Comparison of ENCODE assay signal across 20 cellular contexts in the genomic region with DNA sequence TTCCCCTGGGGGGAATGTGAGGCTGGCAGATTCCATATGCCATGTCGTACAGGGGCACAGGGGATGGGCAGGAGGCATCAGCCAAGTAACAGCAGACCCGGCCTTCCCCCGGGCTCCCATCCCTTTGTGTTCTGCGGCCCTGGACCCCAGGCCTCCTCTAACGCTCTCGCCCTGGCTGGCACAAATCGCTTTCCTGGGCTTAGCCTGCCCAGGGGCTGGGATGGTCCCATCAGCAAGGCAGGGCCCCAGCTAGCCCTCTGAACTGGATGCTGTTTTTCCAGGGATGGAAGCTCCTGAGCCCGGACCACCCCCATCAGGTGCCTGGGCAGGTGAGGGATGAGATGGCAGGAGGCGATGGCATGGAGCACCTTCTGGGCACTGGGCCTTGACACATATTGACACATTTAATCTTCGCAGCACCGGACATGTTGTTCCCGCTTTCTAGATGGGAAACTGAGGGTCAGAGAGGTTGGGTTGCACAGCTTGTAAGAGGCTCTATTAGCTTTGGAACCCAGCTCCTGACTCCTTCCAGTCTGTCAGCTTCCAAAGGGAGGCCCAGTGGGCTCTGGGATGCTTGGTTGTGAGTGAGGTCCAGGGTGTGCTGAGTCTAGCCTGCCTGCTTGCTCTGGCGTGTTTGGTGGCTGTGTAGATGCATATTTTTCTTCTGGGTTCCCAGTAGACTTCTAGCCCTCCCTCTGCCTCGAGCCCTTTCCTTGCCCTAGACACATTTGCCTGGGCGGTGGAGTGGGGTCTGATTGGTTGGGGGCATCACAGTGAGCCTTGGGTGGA. TPM values are rescaled to one million over a fixed set of nuclear protein-coding genes. Genes with fewer than 3 reads are reported as not detected.
"Had no signal": no experiment of that assay in that cellular context is flagged by ENCODE, and none has a peak within 500 bp of the region (broad histone marks: within the 10 kb centered on the region; RNA-seq: fewer than 3 reads in every experiment).

No MANE protein-coding gene starts in this region.

- DNase-seq: activated B cell treated with CpG ODN at 0.5 μM for 24 hours; activated CD4-positive, alpha-beta memory T cell treated with anti-CD3 and anti-CD28 coated beads for 36 hours; activated CD4-positive, alpha-beta T cell treated with anti-CD3 and anti-CD28 coated beads for 4 hours; activated naive CD4-positive, alpha-beta T cell; activated naive CD8-positive, alpha-beta T cell treated with anti-CD3 and anti-CD28 coated beads, Interleukin-2, amount 10 ng/mL, durations not matched to agents 7 days and 5 days; activated T-cell treated with anti-CD3 and anti-CD28 coated beads, Interleukin-2, amount 50 U/mL, for 1 hour; cerebellar nuclear complex; effector CD4-positive, alpha-beta T cell; immature natural killer cell; nephron progenitor cell; stimulated activated CD4-positive, alpha-beta T cell treated with anti-CD3 and anti-CD28 coated beads, Interleukin-2, amount 100 ng/mL, for 48 hours; stimulated activated naive CD8-positive, alpha-beta T cell treated with anti-CD3 and anti-CD28 coated beads, Interleukin-15, amount 100 ng/mL, for 72 hours; T-cell; transverse colon had no signal

- H3K27me3 Mint-ChIP-seq: activated B cell treated with CpG ODN at 0.5 μM for 24 hours; activated CD4-positive, alpha-beta memory T cell treated with anti-CD3 and anti-CD28 coated beads for 36 hours; activated naive CD8-positive, alpha-beta T cell treated with anti-CD3 and anti-CD28 coated beads, Interleukin-2, amount 10 ng/mL, durations not matched to agents 7 days and 5 days; T-cell had no signal

- H3K27ac Mint-ChIP-seq: activated B cell treated with CpG ODN at 0.5 μM for 24 hours; activated CD4-positive, alpha-beta memory T cell treated with anti-CD3 and anti-CD28 coated beads for 36 hours; activated naive CD8-positive, alpha-beta T cell treated with anti-CD3 and anti-CD28 coated beads, Interleukin-2, amount 10 ng/mL, durations not matched to agents 7 days and 5 days; activated T-helper 17 cell treated with anti-CD3 and anti-CD28 coated beads, Interleukin-2, amount 50 U/mL, for 72 hours; immature natural killer cell; mesothelial cell of epicardium; nephron progenitor cell; progenitor cell of endocrine pancreas; stimulated activated naive CD8-positive, alpha-beta T cell treated with anti-CD3 and anti-CD28 coated beads, Interleukin-15, amount 100 ng/mL, for 72 hours; T-cell had no signal

- H3K9me3 Mint-ChIP-seq: activated B cell treated with CpG ODN at 0.5 μM for 24 hours; activated CD4-positive, alpha-beta memory T cell treated with anti-CD3 and anti-CD28 coated beads for 36 hours; activated naive CD8-positive, alpha-beta T cell treated with anti-CD3 and anti-CD28 coated beads, Interleukin-2, amount 10 ng/mL, durations not matched to agents 7 days and 5 days; activated T-helper 17 cell treated with anti-CD3 and anti-CD28 coated beads, Interleukin-2, amount 50 U/mL, for 72 hours; immature natural killer cell; mesothelial cell of epicardium; nephron progenitor cell; stimulated activated naive CD8-positive, alpha-beta T cell treated with anti-CD3 and anti-CD28 coated beads, Interleukin-15, amount 100 ng/mL, for 72 hours; T-cell had no signal

- H3K4me1 Mint-ChIP-seq: activated B cell treated with CpG ODN at 0.5 μM for 24 hours; activated naive CD8-positive, alpha-beta T cell treated with anti-CD3 and anti-CD28 coated beads, Interleukin-2, amount 10 ng/mL, durations not matched to agents 7 days and 5 days; activated T-helper 17 cell treated with anti-CD3 and anti-CD28 coated beads, Interleukin-2, amount 50 U/mL, for 72 hours; immature natural killer cell; stimulated activated naive CD8-positive, alpha-beta T cell treated with anti-CD3 and anti-CD28 coated beads, Interleukin-15, amount 100 ng/mL, for 72 hours; T-cell had no signal

- H3K4me3 Mint-ChIP-seq: activated B cell treated with CpG ODN at 0.5 μM for 24 hours; activated CD4-positive, alpha-beta memory T cell treated with anti-CD3 and anti-CD28 coated beads for 36 hours; activated naive CD8-positive, alpha-beta T cell treated with anti-CD3 and anti-CD28 coated beads, Interleukin-2, amount 10 ng/mL, durations not matched to agents 7 days and 5 days; activated T-helper 17 cell treated with anti-CD3 and anti-CD28 coated beads, Interleukin-2, amount 50 U/mL, for 72 hours; immature natural killer cell; mesothelial cell of epicardium; nephron progenitor cell; stimulated activated naive CD8-positive, alpha-beta T cell treated with anti-CD3 and anti-CD28 coated beads, Interleukin-15, amount 100 ng/mL, for 72 hours; T-cell had no signal

- H3K36me3 Mint-ChIP-seq: activated CD4-positive, alpha-beta memory T cell treated with anti-CD3 and anti-CD28 coated beads for 36 hours; activated naive CD8-positive, alpha-beta T cell treated with anti-CD3 and anti-CD28 coated beads, Interleukin-2, amount 10 ng/mL, durations not matched to agents 7 days and 5 days; immature natural killer cell; mesothelial cell of epicardium; T-cell had no signal

- ATAC-seq: activated T-helper 17 cell treated with anti-CD3 and anti-CD28 coated beads, Interleukin-2, amount 50 U/mL, for 72 hours; gastroesophageal sphincter; SK-N-SH treated with all-trans-retinoic acid at 6 μM for 48 hours; stimulated activated naive CD8-positive, alpha-beta T cell treated with anti-CD3 and anti-CD28 coated beads, Interleukin-15, amount 100 ng/mL, for 72 hours; T-cell had no signal

RNA-seq across cellular contexts. Expression of a gene that starts 40.3 kb away (rescaled TPM):
- total RNA-seq: activated B cell treated with CpG ODN at 0.5 μM for 24 hours; activated CD4-positive, alpha-beta memory T cell treated with anti-CD3 and anti-CD28 coated beads for 36 hours; activated T-helper 17 cell treated with anti-CD3 and anti-CD28 coated beads, Interleukin-2, amount 50 U/mL, for 72 hours had no signal
- polyA plus RNA-seq: endothelial cell of umbilical vein, immature natural killer cell had no signal
